In genomic region chr15:61818801-61819200, GRCh38 we compare ENCODE assay signal across 22 cellular contexts.
A peak's percentile ranks its signal among the peaks of the same experiment; 100 is the strongest.
DNase-seq lines count a peak whose midpoint lies in the region; ATAC-seq and TF ChIP-seq lines count a peak whose summit lies in the region.
"Had no signal": no experiment of that assay in that cellular context is flagged by ENCODE, and none has a peak within 500 bp of the region (broad histone marks: within the 10 kb centered on the region; RNA-seq: fewer than 3 reads in every experiment).

No MANE protein-coding gene starts in this region.

- no peak overlapping the region for H3K4me3 Mint-ChIP-seq in osteocyte (ENCODE audit: unreplicated experiment)
- H3K4me3 Mint-ChIP-seq: B cell; CD4-positive, alpha-beta T cell; CD8-positive, alpha-beta T cell had no signal

- H3K36me3 Mint-ChIP-seq in osteocyte (ENCODE audit: unreplicated experiment): no peaks in the 10 kb centered on the region
- H3K36me3 Mint-ChIP-seq: CD8-positive, alpha-beta T cell had no signal

- H3K27me3 Mint-ChIP-seq in osteocyte (ENCODE audit: unreplicated experiment): peaks cover 42% of the 10 kb centered on the region

- ATAC-seq in RWPE2 (ENCODE audit: low read depth) (no peak), GM18520 (IDR thresholded peaks at IDR 0.05; ENCODE audit: unreplicated experiment) (no peak)
- ATAC-seq: A549; CD8-positive, alpha-beta T cell had no signal

- no peaks in the 10 kb centered on the region for H3K9me3 Mint-ChIP-seq in osteocyte (ENCODE audit: unreplicated experiment)
- H3K9me3 Mint-ChIP-seq: CD4-positive, alpha-beta T cell; CD8-positive, alpha-beta T cell had no signal

- H3K4me1 Mint-ChIP-seq in osteocyte (ENCODE audit: unreplicated experiment): no peaks in the 10 kb centered on the region
- H3K4me1 Mint-ChIP-seq: B cell had no signal

- WGBS in esophagus muscularis mucosa: 94% methylated on average over 2 of the region's 2 CpGs

- H3K36me3 ChIP-seq in RWPE2 (ENCODE audit: low read depth): no peaks in the 10 kb centered on the region
- H3K36me3 ChIP-seq in esophagus muscularis mucosa: no peaks in the 10 kb centered on the region
- H3K36me3 ChIP-seq: BLaER1 treated with 17β-estradiol and CSF1 and Interleukin-3, amounts not matched to agents 10 nM and 100 nM had no signal

- no peak for TF ChIP-seq EP300 in esophagus muscularis mucosa (IDR thresholded peaks at IDR 0.05)

- TF ChIP-seq CTCF in RWPE2 (IDR thresholded peaks at IDR 0.05; ENCODE audit: poor library complexity, severe bottlenecking) (no peak), esophagus muscularis mucosa (IDR thresholded peaks at IDR 0.05) (no peak), osteocyte (IDR thresholded peaks at IDR 0.05) (no peak)

- no peak overlapping the region for H3K27ac Mint-ChIP-seq in osteocyte (ENCODE audit: unreplicated experiment)
- H3K27ac Mint-ChIP-seq: B cell; CD4-positive, alpha-beta T cell; CD8-positive, alpha-beta T cell had no signal

- H3K4me1 ChIP-seq in RWPE2 (ENCODE audit: insufficient read depth, poor library complexity, severe bottlenecking) (no peaks in the 10 kb centered on the region), esophagus muscularis mucosa (no peaks in the 10 kb centered on the region)
- H3K4me1 ChIP-seq: A549; BLaER1 treated with 17β-estradiol and CSF1 and Interleukin-3, amounts not matched to agents 10 nM and 100 nM had no signal

- H3K9me3 ChIP-seq in RWPE2 (ENCODE audit: severe bottlenecking) (no peaks in the 10 kb centered on the region), esophagus muscularis mucosa (no peaks in the 10 kb centered on the region)
- H3K9me3 ChIP-seq: A549 had no signal

- H3K27me3 ChIP-seq in RWPE2 (ENCODE audit: insufficient read depth, poor library complexity, severe bottlenecking) (no peaks in the 10 kb centered on the region), esophagus muscularis mucosa (peaks cover 0 to 7% (median 0%) of the 10 kb centered on the region in 4 donors)
- H3K27me3 ChIP-seq: BLaER1 treated with 17β-estradiol and CSF1 and Interleukin-3, amounts not matched to agents 10 nM and 100 nM had no signal

- no peak for TF ChIP-seq POLR2A in esophagus muscularis mucosa (IDR thresholded peaks at IDR 0.05; ENCODE audit: low read depth)

- intact Hi-C loops in esophagus muscularis mucosa (cut with DNase I): no loop called here

- DNase-seq in RWPE2 (ENCODE audit: low spot score) (peak; percentile 14), esophagus muscularis mucosa (ENCODE audit: extremely low spot score) (peak; percentile 68), osteocyte (ENCODE audit: extremely low spot score, unreplicated experiment) (peak; percentile 23), COLO668 (lab: John Stamatoyannopoulos, UW; ENCODE audit: unreplicated experiment) (no peak), NCI-H146 treated with DMSO at 0.1 percent for 48 hours (lab: John Stamatoyannopoulos, UW; ENCODE audit: unreplicated experiment) (no peak)
- DNase-seq: AML-193; CD4-positive, alpha-beta T cell; CD8-positive, alpha-beta T cell; COR-L47; DMS 273 treated with DMSO at 0.1 percent for 48 hours; DMS153; DMS53; DMS79; DND-41; EL; GF-D8 had no signal

- H3K27ac ChIP-seq in RWPE2 (ENCODE audit: poor library complexity, severe bottlenecking): no peak overlapping the region
- no peak overlapping the region for H3K27ac ChIP-seq in esophagus muscularis mucosa (replicated peaks in 1 of 4)
- H3K27ac ChIP-seq: 22Rv1; A549; BLaER1 treated with 17β-estradiol and CSF1 and Interleukin-3, amounts not matched to agents 10 nM and 100 nM; C4-2B had no signal

- H3K4me3 ChIP-seq in RWPE2 (ENCODE audit: severe bottlenecking) (no peak overlapping the region), esophagus muscularis mucosa (no peak overlapping the region)
- H3K4me3 ChIP-seq: A549; BLaER1 treated with 17β-estradiol and CSF1 and Interleukin-3, amounts not matched to agents 10 nM and 100 nM had no signal

Comparison
In these comparisons a context has a peak if more than half of its experiments do, and no peak if none do; other contexts are left out.
1. DNase-seq: peak in RWPE2 (single experiment), esophagus muscularis mucosa (single experiment) and osteocyte (single experiment); none in COLO668 (single experiment) and NCI-H146 treated with DMSO at 0.1 percent for 48 hours (single experiment).